8 cellular contexts compared by ENCODE assay signal in the genomic region with DNA sequence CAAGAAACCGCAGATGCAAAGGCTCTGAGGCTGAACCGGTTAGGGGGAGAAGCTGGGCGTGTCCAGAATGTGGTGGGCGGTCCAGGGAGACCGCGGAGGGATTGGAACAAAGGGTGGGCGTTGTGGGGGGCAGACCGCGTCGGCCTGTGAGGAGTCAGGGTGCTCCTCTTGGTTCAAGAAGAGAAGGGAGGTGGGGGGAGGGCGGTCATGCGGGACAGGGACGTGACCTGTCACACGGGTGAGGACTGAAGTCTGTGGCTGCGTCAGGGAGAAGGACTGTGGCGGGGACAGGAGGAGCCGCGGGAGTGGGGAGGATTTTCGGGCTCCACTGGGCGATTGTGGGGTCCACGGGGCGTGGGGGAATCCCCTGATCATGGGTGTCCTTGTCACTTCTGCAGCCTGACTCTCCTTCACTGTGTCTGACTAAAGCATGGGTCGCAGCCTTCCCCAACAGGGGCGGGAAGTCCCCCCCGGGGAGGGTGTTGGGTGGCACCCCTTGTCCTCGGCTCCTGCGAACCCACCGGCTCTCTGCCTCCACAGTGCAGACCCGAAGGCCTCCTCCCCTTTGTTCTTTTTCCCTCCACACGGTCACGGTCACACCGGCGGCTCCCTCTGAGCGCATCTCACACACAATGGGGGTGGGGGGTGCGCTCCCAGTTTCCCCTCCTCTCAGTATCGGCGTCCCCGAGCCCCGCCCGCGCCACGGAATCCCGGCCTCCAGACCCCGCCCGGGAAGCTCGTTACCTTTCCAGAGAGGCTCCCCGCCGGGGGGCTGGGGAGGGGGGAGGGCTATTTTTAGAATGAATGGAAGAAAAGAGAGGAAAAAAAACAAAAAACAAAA.
DNase-seq lines count a peak whose midpoint lies in the region; ATAC-seq and TF ChIP-seq lines count a peak whose summit lies in the region.

No MANE protein-coding gene starts in this region.

- no peaks in the 10 kb centered on the region for H3K36me3 Mint-ChIP-seq in activated naive CD4-positive, alpha-beta T cell treated with anti-CD3 and anti-CD28 coated beads, Interleukin-2, amount 50 U/mL, for 24 hours
- H3K36me3 Mint-ChIP-seq in nephron progenitor cell (ENCODE audit: low read depth), result no peaks in the 10 kb centered on the region

- peaks cover 53% of the 10 kb centered on the region for H3K4me1 Mint-ChIP-seq in activated naive CD4-positive, alpha-beta T cell treated with anti-CD3 and anti-CD28 coated beads, Interleukin-2, amount 50 U/mL, for 24 hours
- H3K4me1 Mint-ChIP-seq in nephron progenitor cell, result peaks cover 58% of the 10 kb centered on the region

- peaks cover 37% of the 10 kb centered on the region for H3K27me3 Mint-ChIP-seq in activated naive CD4-positive, alpha-beta T cell treated with anti-CD3 and anti-CD28 coated beads, Interleukin-2, amount 50 U/mL, for 24 hours
- peaks cover 54% of the 10 kb centered on the region for H3K27me3 Mint-ChIP-seq in nephron progenitor cell (ENCODE audit: low read depth, poor library complexity)

- ATAC-seq in HG03571 (IDR thresholded peaks at IDR 0.05; ENCODE audit: unreplicated experiment) (no peak), GM18858 (IDR thresholded peaks at IDR 0.05; ENCODE audit: unreplicated experiment) (no peak)

- H3K9me3 Mint-ChIP-seq in activated naive CD4-positive, alpha-beta T cell treated with anti-CD3 and anti-CD28 coated beads, Interleukin-2, amount 50 U/mL, for 24 hours, result no peaks in the 10 kb centered on the region
- no peaks in the 10 kb centered on the region for H3K9me3 Mint-ChIP-seq in nephron progenitor cell

- no peak for TF ChIP-seq CTCF in nephron progenitor cell (IDR thresholded peaks at IDR 0.05)

- no peak overlapping the region for H3K27ac Mint-ChIP-seq in activated naive CD4-positive, alpha-beta T cell treated with anti-CD3 and anti-CD28 coated beads, Interleukin-2, amount 50 U/mL, for 24 hours
- peak overlapping the region; percentile 12 for H3K27ac Mint-ChIP-seq in nephron progenitor cell

- DNase-seq in ELF-1 (ENCODE audit: low read depth, low spot score) (peak; percentile 61), NCI-H146 (lab: John Stamatoyannopoulos, UW) (peak; percentile 62), nephron progenitor cell (peak; percentile 72), superior temporal gyrus (ENCODE audit: extremely low spot score) (no peak), AG08395 (ENCODE audit: low spot score) (no peak)

- H3K4me3 Mint-ChIP-seq in activated naive CD4-positive, alpha-beta T cell treated with anti-CD3 and anti-CD28 coated beads, Interleukin-2, amount 50 U/mL, for 24 hours, result peak overlapping the region; percentile 74
- peak overlapping the region; percentile 85 for H3K4me3 Mint-ChIP-seq in nephron progenitor cell

Comparison
In these comparisons a context has a peak if more than half of its experiments do, and no peak if none do; other contexts are left out.
1. DNase-seq: peak in ELF-1 (single experiment), NCI-H146 (single experiment) and nephron progenitor cell (single experiment); none in superior temporal gyrus (single experiment) and AG08395 (single experiment).